In the genomic region with DNA sequence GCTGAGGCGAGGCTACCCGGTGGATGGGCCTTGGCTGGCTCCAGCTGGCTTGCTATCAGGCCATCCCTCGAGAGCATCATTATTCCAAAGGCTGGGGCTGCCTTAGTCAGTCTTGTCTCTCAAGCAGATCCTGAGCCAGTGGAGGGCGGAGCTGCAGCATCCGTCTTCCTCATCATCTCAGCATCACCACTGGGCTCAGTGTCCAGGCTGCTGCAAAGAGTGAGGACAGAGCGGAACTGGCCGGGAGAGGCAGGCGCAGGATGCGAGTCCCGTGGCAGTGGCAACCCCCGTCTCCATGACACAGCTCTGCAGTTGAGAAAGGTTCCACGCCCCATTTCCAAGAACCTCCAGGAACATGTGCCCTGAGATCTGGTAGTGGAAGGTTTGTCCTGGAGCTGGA, we compare ENCODE assay signal across 18 cellular contexts. TPM values are rescaled to one million over a fixed set of nuclear protein-coding genes. Genes with fewer than 3 reads are reported as not detected.
DNase-seq lines count a peak whose midpoint lies in the region; ATAC-seq and TF ChIP-seq lines count a peak whose summit lies in the region.
"Had no signal": no experiment of that assay in that cellular context is flagged by ENCODE, and none has a peak within 500 bp of the region (broad histone marks: within the 10 kb centered on the region; RNA-seq: fewer than 3 reads in every experiment).

No MANE protein-coding gene starts in this region.

- intact Hi-C loops in heart right ventricle (cut with DNase I), result loop anchor here in 3 of 10 donors (5.0 to 10.0 kb wide), 3 partner anchors 76 to 389 kb away; no protein-coding TSS in a partner anchor
- intact Hi-C loops in posterior cingulate gyrus (cut with DNase I), result no loop called here
- intact Hi-C loops in aorta (cut with DNase I), result no loop called here

- no peaks in the 10 kb centered on the region for H3K9me3 ChIP-seq in heart right ventricle
- H3K9me3 ChIP-seq in aorta (ENCODE audit: control insufficient read depth, low read length), result no peaks in the 10 kb centered on the region

- 56 to 61% methylated on average over 12 of the region's 12 CpGs for WGBS in heart right ventricle, 2 donors
- 89 to 91% methylated on average over 12 of the region's 12 CpGs for WGBS in aorta, 2 donors

- peak; percentile 32 for DNase-seq in DMS 273 (lab: John Stamatoyannopoulos, UW; ENCODE audit: unreplicated experiment)
- no peak for DNase-seq in DMS 273 treated with DMSO at 0.1 percent for 48 hours (lab: John Stamatoyannopoulos, UW)
- peak; percentile 75 to 76 for DNase-seq in heart right ventricle
- DNase-seq in posterior cingulate gyrus, result peak in 7 of 10 donors; percentile 34 to 94 (median 70)
- DNase-seq in aorta, result peak; percentile 74 to 85
- no peak for DNase-seq in NOMO-1 (lab: John Stamatoyannopoulos, UW; ENCODE audit: unreplicated experiment in 2 of 2)
- DNase-seq in NCI-H1694 treated with DMSO at 0.1 percent for 48 hours (lab: John Stamatoyannopoulos, UW), result no peak
- DNase-seq: activated T-cell treated with anti-CD3 and anti-CD28 coated beads, Interleukin-2, amount 50 U/mL, for 4 hours; CD4-positive, alpha-beta memory T cell; EL; HFFc6; naive thymus-derived CD8-positive, alpha-beta T cell; NCI-H1092; NCI-H446 treated with DMSO at 0.1 percent for 48 hours; stimulated activated naive CD4-positive, alpha-beta T cell treated with Interleukin-2 at 50 U/mL for 16 hours had no signal

- no peaks in the 10 kb centered on the region for H3K27me3 ChIP-seq in heart right ventricle
- no peaks in the 10 kb centered on the region for H3K27me3 ChIP-seq in aorta (ENCODE audit: control insufficient read depth in 1 of 2, insufficient read depth in 2 of 2, low read length in 1 of 2)

- ATAC-seq in heart right ventricle, result peak; percentile 21 to 62 (median 41)
- ATAC-seq in aorta (ENCODE audit: low FRiP score), result peak; percentile 58
- no peak for ATAC-seq in HG03159 (IDR thresholded peaks at IDR 0.05; ENCODE audit: unreplicated experiment)
- ATAC-seq: activated T-cell treated with anti-CD3 and anti-CD28 coated beads, Interleukin-2, amount 50 U/mL, for 4 hours; naive thymus-derived CD8-positive, alpha-beta T cell had no signal

- H3K4me1 ChIP-seq in heart right ventricle, result peaks cover 13 to 87% (median 71%) of the 10 kb centered on the region in 9 donors
- H3K4me1 ChIP-seq in aorta (ENCODE audit: control insufficient read depth in 1 of 2, insufficient read depth in 2 of 2, low read length in 2 of 2), result no peaks in the 10 kb centered on the region

- H3K27ac ChIP-seq in heart right ventricle, result peak overlapping the region in 9 of 10 donors; percentile 11 to 93 (median 71)
- no peak overlapping the region for H3K27ac ChIP-seq in aorta (ENCODE audit: low read depth in 1 of 2, low read length in 2 of 2)
- H3K27ac ChIP-seq: 22Rv1 had no signal

- no peak for TF ChIP-seq CTCF in heart right ventricle (IDR thresholded peaks at IDR 0.05)

- H3K36me3 ChIP-seq in heart right ventricle (no peaks in the 10 kb centered on the region), aorta (ENCODE audit: control insufficient read depth in 1 of 2, insufficient read depth in 2 of 2, low read length in 1 of 2) (no peaks in the 10 kb centered on the region)

- H3K4me3 ChIP-seq in heart right ventricle (peak overlapping the region in 1 of 10 donors; percentile 18), aorta (ENCODE audit: low read length in 2 of 2) (no peak overlapping the region)
- H3K4me3 ChIP-seq: skin epidermis had no signal

RNA-seq across cellular contexts. Expression of a gene that starts 4.4 kb away (rescaled TPM):
- total RNA-seq in heart right ventricle (10 to 100 TPM; 22.8 to 89.4 (median 32.7) TPM), aorta (10 to 100 TPM; 54.5 to 85.6 TPM)
- polyA plus RNA-seq in heart right ventricle (10 to 100 TPM; 26.9 to 56.5 TPM), aorta (10 to 100 TPM; 25.9 to 37.3 TPM)

Comparison
In these comparisons a context has a peak if more than half of its experiments do, and no peak if none do; other contexts are left out.
1. DNase-seq: peak in DMS 273 (single experiment), heart right ventricle (2 of 2), posterior cingulate gyrus (7 of 10) and aorta (2 of 2); none in DMS 273 treated with DMSO at 0.1 percent for 48 hours (single experiment), NOMO-1 (0 of 2) and NCI-H1694 treated with DMSO at 0.1 percent for 48 hours (single experiment).
2. H3K27ac ChIP-seq: peak in heart right ventricle (9 of 10); none in aorta (0 of 2).